Comparison of ENCODE assay signal across 22 cellular contexts in the genomic region with DNA sequence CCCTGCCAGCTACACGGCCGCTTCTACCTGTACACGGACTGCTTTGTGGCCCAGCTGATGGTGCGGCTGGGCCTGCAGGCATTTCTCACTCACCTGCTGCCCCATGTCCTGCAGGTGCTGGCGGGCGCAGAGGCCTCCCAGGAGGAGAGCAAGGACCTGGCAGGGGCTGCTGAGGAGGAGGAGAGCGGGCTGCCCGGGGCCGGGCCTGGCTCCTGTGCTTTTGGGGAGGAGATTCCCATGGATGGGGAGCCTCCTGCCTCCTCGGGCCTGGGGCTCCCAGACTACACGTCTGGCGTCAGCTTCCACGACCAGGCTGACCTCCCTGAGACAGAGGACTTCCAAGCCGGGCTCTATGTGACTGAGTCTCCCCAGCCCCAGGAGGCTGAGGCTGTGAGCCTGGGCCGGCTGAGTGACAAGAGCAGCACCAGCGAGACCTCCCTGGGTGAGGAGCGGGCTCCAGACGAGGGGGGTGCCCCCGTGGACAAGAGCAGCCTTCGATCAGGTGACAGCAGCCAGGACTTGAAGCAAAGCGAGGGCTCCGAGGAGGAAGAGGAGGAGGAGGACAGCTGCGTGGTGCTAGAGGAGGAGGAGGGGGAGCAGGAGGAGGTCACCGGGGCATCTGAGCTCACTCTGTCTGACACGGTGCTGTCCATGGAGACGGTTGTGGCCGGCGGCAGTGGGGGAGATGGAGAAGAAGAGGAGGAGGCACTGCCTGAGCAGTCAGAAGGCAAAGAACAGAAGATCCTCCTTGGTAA. TPM values are rescaled to one million over a fixed set of nuclear protein-coding genes. Genes with fewer than 3 reads are reported as not detected.
DNase-seq lines count a peak whose midpoint lies in the region; ATAC-seq and TF ChIP-seq lines count a peak whose summit lies in the region.
"Had no signal": no experiment of that assay in that cellular context is flagged by ENCODE, and none has a peak within 500 bp of the region (broad histone marks: within the 10 kb centered on the region; RNA-seq: fewer than 3 reads in every experiment).

No MANE protein-coding gene starts in this region.

- intact Hi-C loops in activated T-helper 1 cell treated with anti-CD3 and anti-CD28 coated beads, Interleukin-12 subunit alpha, Interleukin-12 subunit beta, Interleukin-2, Interleukin-4 antibody, amounts not matched to agents 30 ng/mL and 10 ng/mL and 1 ng/mL, durations not matched to agents 14 hours and 24 hours and 36 hours (cut with micrococcal nuclease): no loop called here

- ATAC-seq in memory B cell (ENCODE audit: low read depth) (no peak), GM18505 (IDR thresholded peaks at IDR 0.05; ENCODE audit: unreplicated experiment) (no peak), GM19455 (IDR thresholded peaks at IDR 0.05; ENCODE audit: unreplicated experiment) (no peak)
- ATAC-seq in stimulated activated naive B cell treated with anti-CD40 and anti-IgM and Interleukin-4, amounts not matched to agents 10 μg/mL and 1 μg/mL and 100 μg/mL, for 72 hours (replicated peaks): no peak
- ATAC-seq: activated T-cell treated with anti-CD3 and anti-CD28 coated beads, Interleukin-2, amount 50 U/mL, for 4 hours; stimulated activated naive CD8-positive, alpha-beta T cell treated with anti-CD3 and anti-CD28 coated beads, Interleukin-15, amount 100 ng/mL, for 72 hours had no signal

- CTCF ChIA-PET in activated CD4-positive, alpha-beta T cell treated with anti-CD3 and anti-CD28 coated beads, Interleukin-2, amount 10 ng/mL, durations not matched to agents 7 days and 5 days (lab: Charles Lee): interaction anchor here (1.0 to 2.6 kb wide), 4 partner anchors 11 to 79 kb away, joined by 3 to 10 read pairs (median 4); partner anchors contain the start of genes RILP and SERPINF1

- TF ChIP-seq POLR2A in GM18505 (IDR thresholded peaks at IDR 0.05; ENCODE audit: borderline replicate concordance, extremely low read depth, insufficient read depth, insufficient read length): no peak

- H3K27ac Mint-ChIP-seq in activated CD4-positive, alpha-beta T cell treated with anti-CD3 and anti-CD28 coated beads, Interleukin-2, amount 10 ng/mL, durations not matched to agents 7 days and 5 days: peak overlapping the region; percentile 41
- no peak overlapping the region for H3K27ac Mint-ChIP-seq in activated T-helper 1 cell treated with anti-CD3 and anti-CD28 coated beads, Interleukin-12 subunit alpha, Interleukin-12 subunit beta, Interleukin-2, Interleukin-4 antibody, amounts not matched to agents 30 ng/mL and 10 ng/mL and 1 ng/mL, durations not matched to agents 14 hours and 24 hours and 36 hours
- no peak overlapping the region for H3K27ac Mint-ChIP-seq in memory B cell
- peak overlapping the region; percentile 65 for H3K27ac Mint-ChIP-seq in stimulated activated naive B cell treated with anti-CD40 and anti-IgM and Interleukin-4, amounts not matched to agents 10 μg/mL and 1 μg/mL and 100 μg/mL, for 72 hours
- H3K27ac Mint-ChIP-seq: type B pancreatic cell had no signal

- POLR2A ChIA-PET in activated CD4-positive, alpha-beta T cell treated with anti-CD3 and anti-CD28 coated beads, Interleukin-2, amount 10 ng/mL, durations not matched to agents 7 days and 5 days (lab: Charles Lee): interaction anchor here (0.8 kb wide), 1 partner anchor 100 kb away, joined by 4 read pairs; no protein-coding TSS in a partner anchor

- DNase-seq in activated CD4-positive, alpha-beta T cell treated with anti-CD3 and anti-CD28 coated beads, Interleukin-2, amount 10 ng/mL, durations not matched to agents 7 days and 5 days: no peak
- no peak for DNase-seq in activated CD4-positive, alpha-beta T cell treated with anti-CD3 and anti-CD28 coated beads for 48 hours
- no peak for DNase-seq in activated T-helper 1 cell treated with anti-CD3 and anti-CD28 coated beads, Interleukin-12 subunit alpha, Interleukin-12 subunit beta, Interleukin-2, Interleukin-4 antibody, amounts not matched to agents 30 ng/mL and 10 ng/mL and 1 ng/mL, durations not matched to agents 14 hours and 24 hours and 36 hours (ENCODE audit: low spot score)
- no peak for DNase-seq in memory B cell (ENCODE audit: low spot score in 2 of 2)
- no peak for DNase-seq in stimulated activated naive B cell treated with anti-CD40 and anti-IgM and Interleukin-4, amounts not matched to agents 10 μg/mL and 1 μg/mL and 100 μg/mL, for 72 hours
- no peak for DNase-seq in DMS153 treated with DMSO at 0.1 percent for 48 hours (lab: John Stamatoyannopoulos, UW; ENCODE audit: unreplicated experiment)
- DNase-seq: 8988T; activated CD4-positive, alpha-beta T cell treated with anti-CD3 and anti-CD28 coated beads, Interleukin-2, amount 50 U/mL, for 48 hours; activated T-cell treated with anti-CD3 and anti-CD28 coated beads, Interleukin-2, amount 50 U/mL, for 4 hours; HCEC 1CT; left ventricle myocardium inferior; NCI-H146; NCI-H2171 treated with DMSO at 0.1 percent for 48 hours; NCI-H69; SHP77; stimulated activated naive CD8-positive, alpha-beta T cell treated with anti-CD3 and anti-CD28 coated beads, Interleukin-15, amount 100 ng/mL, for 72 hours had no signal

- H3K27me3 Mint-ChIP-seq in activated CD4-positive, alpha-beta T cell treated with anti-CD3 and anti-CD28 coated beads, Interleukin-2, amount 10 ng/mL, durations not matched to agents 7 days and 5 days: no peaks in the 10 kb centered on the region
- H3K27me3 Mint-ChIP-seq in activated T-helper 1 cell treated with anti-CD3 and anti-CD28 coated beads, Interleukin-12 subunit alpha, Interleukin-12 subunit beta, Interleukin-2, Interleukin-4 antibody, amounts not matched to agents 30 ng/mL and 10 ng/mL and 1 ng/mL, durations not matched to agents 14 hours and 24 hours and 36 hours (ENCODE audit: insufficient read depth): no peaks in the 10 kb centered on the region
- H3K27me3 Mint-ChIP-seq in memory B cell: no peaks in the 10 kb centered on the region
- H3K27me3 Mint-ChIP-seq in stimulated activated naive B cell treated with anti-CD40 and anti-IgM and Interleukin-4, amounts not matched to agents 10 μg/mL and 1 μg/mL and 100 μg/mL, for 72 hours: no peaks in the 10 kb centered on the region
- H3K27me3 Mint-ChIP-seq: stimulated activated naive CD8-positive, alpha-beta T cell treated with anti-CD3 and anti-CD28 coated beads, Interleukin-15, amount 100 ng/mL, for 72 hours; type B pancreatic cell had no signal

- peaks cover 33% of the 10 kb centered on the region for H3K4me1 Mint-ChIP-seq in activated CD4-positive, alpha-beta T cell treated with anti-CD3 and anti-CD28 coated beads, Interleukin-2, amount 10 ng/mL, durations not matched to agents 7 days and 5 days
- peaks cover 21% of the 10 kb centered on the region for H3K4me1 Mint-ChIP-seq in activated T-helper 1 cell treated with anti-CD3 and anti-CD28 coated beads, Interleukin-12 subunit alpha, Interleukin-12 subunit beta, Interleukin-2, Interleukin-4 antibody, amounts not matched to agents 30 ng/mL and 10 ng/mL and 1 ng/mL, durations not matched to agents 14 hours and 24 hours and 36 hours (ENCODE audit: low read depth)
- H3K4me1 Mint-ChIP-seq in memory B cell: peaks cover 27% of the 10 kb centered on the region
- peaks cover 28 to 49% of the 10 kb centered on the region in 2 donors for H3K4me1 Mint-ChIP-seq in stimulated activated naive B cell treated with anti-CD40 and anti-IgM and Interleukin-4, amounts not matched to agents 10 μg/mL and 1 μg/mL and 100 μg/mL, for 72 hours

- H3K9me3 Mint-ChIP-seq in activated CD4-positive, alpha-beta T cell treated with anti-CD3 and anti-CD28 coated beads, Interleukin-2, amount 10 ng/mL, durations not matched to agents 7 days and 5 days: no peaks in the 10 kb centered on the region
- H3K9me3 Mint-ChIP-seq in activated T-helper 1 cell treated with anti-CD3 and anti-CD28 coated beads, Interleukin-12 subunit alpha, Interleukin-12 subunit beta, Interleukin-2, Interleukin-4 antibody, amounts not matched to agents 30 ng/mL and 10 ng/mL and 1 ng/mL, durations not matched to agents 14 hours and 24 hours and 36 hours: no peaks in the 10 kb centered on the region
- no peaks in the 10 kb centered on the region for H3K9me3 Mint-ChIP-seq in memory B cell
- H3K9me3 Mint-ChIP-seq in stimulated activated naive B cell treated with anti-CD40 and anti-IgM and Interleukin-4, amounts not matched to agents 10 μg/mL and 1 μg/mL and 100 μg/mL, for 72 hours: no peaks in the 10 kb centered on the region
- H3K9me3 Mint-ChIP-seq: activated T-cell treated with anti-CD3 and anti-CD28 coated beads, Interleukin-2, amount 50 U/mL, for 4 hours; stimulated activated naive CD8-positive, alpha-beta T cell treated with anti-CD3 and anti-CD28 coated beads, Interleukin-15, amount 100 ng/mL, for 72 hours; type B pancreatic cell had no signal

- H3K36me3 Mint-ChIP-seq in activated CD4-positive, alpha-beta T cell treated with anti-CD3 and anti-CD28 coated beads, Interleukin-2, amount 10 ng/mL, durations not matched to agents 7 days and 5 days (ENCODE audit: low read depth): peaks cover 20% of the 10 kb centered on the region
- H3K36me3 Mint-ChIP-seq in activated T-helper 1 cell treated with anti-CD3 and anti-CD28 coated beads, Interleukin-12 subunit alpha, Interleukin-12 subunit beta, Interleukin-2, Interleukin-4 antibody, amounts not matched to agents 30 ng/mL and 10 ng/mL and 1 ng/mL, durations not matched to agents 14 hours and 24 hours and 36 hours (ENCODE audit: low read depth): peaks cover 13% of the 10 kb centered on the region
- peaks cover 18% of the 10 kb centered on the region for H3K36me3 Mint-ChIP-seq in memory B cell
- peaks cover 17 to 30% of the 10 kb centered on the region in 2 donors for H3K36me3 Mint-ChIP-seq in stimulated activated naive B cell treated with anti-CD40 and anti-IgM and Interleukin-4, amounts not matched to agents 10 μg/mL and 1 μg/mL and 100 μg/mL, for 72 hours
- H3K36me3 Mint-ChIP-seq: type B pancreatic cell had no signal

- H3K4me3 Mint-ChIP-seq in activated CD4-positive, alpha-beta T cell treated with anti-CD3 and anti-CD28 coated beads, Interleukin-2, amount 10 ng/mL, durations not matched to agents 7 days and 5 days: peak overlapping the region; percentile 3
- H3K4me3 Mint-ChIP-seq in activated T-helper 1 cell treated with anti-CD3 and anti-CD28 coated beads, Interleukin-12 subunit alpha, Interleukin-12 subunit beta, Interleukin-2, Interleukin-4 antibody, amounts not matched to agents 30 ng/mL and 10 ng/mL and 1 ng/mL, durations not matched to agents 14 hours and 24 hours and 36 hours: peak overlapping the region; percentile 45
- peak overlapping the region; percentile 49 for H3K4me3 Mint-ChIP-seq in memory B cell
- H3K4me3 Mint-ChIP-seq in stimulated activated naive B cell treated with anti-CD40 and anti-IgM and Interleukin-4, amounts not matched to agents 10 μg/mL and 1 μg/mL and 100 μg/mL, for 72 hours: no peak overlapping the region
- H3K4me3 Mint-ChIP-seq: activated T-cell treated with anti-CD3 and anti-CD28 coated beads, Interleukin-2, amount 50 U/mL, for 4 hours; stimulated activated naive CD8-positive, alpha-beta T cell treated with anti-CD3 and anti-CD28 coated beads, Interleukin-15, amount 100 ng/mL, for 72 hours; type B pancreatic cell had no signal

RNA-seq across cellular contexts. Expression of gene WDR81, which starts 3.5 kb away (rescaled TPM):
- total RNA-seq in activated CD4-positive, alpha-beta T cell treated with anti-CD3 and anti-CD28 coated beads, Interleukin-2, amount 10 ng/mL, durations not matched to agents 7 days and 5 days: 10 to 100 TPM; 50.7 to 57.9 TPM
- 21.6 and 21.9 TPM in 2 replicates for total RNA-seq in activated T-helper 1 cell treated with anti-CD3 and anti-CD28 coated beads, Interleukin-12 subunit alpha, Interleukin-12 subunit beta, Interleukin-2, Interleukin-4 antibody, amounts not matched to agents 30 ng/mL and 10 ng/mL and 1 ng/mL, durations not matched to agents 14 hours and 24 hours and 36 hours

RNA-seq across cellular contexts. Expression of gene SERPINF2, which starts 14.6 kb away (rescaled TPM):
- total RNA-seq in activated CD4-positive, alpha-beta T cell treated with anti-CD3 and anti-CD28 coated beads, Interleukin-2, amount 10 ng/mL, durations not matched to agents 7 days and 5 days: 1 to 10 TPM in 1 of 2 experiments, under 1 TPM in 1; 0.79 to 1.3 TPM
- 0.12 and 0.41 TPM in 2 replicates for total RNA-seq in activated T-helper 1 cell treated with anti-CD3 and anti-CD28 coated beads, Interleukin-12 subunit alpha, Interleukin-12 subunit beta, Interleukin-2, Interleukin-4 antibody, amounts not matched to agents 30 ng/mL and 10 ng/mL and 1 ng/mL, durations not matched to agents 14 hours and 24 hours and 36 hours

RNA-seq across cellular contexts. Expression of gene TLCD2, which starts 17.9 kb away (rescaled TPM):
- under 1 TPM; 0.07 to 0.12 TPM for total RNA-seq in activated CD4-positive, alpha-beta T cell treated with anti-CD3 and anti-CD28 coated beads, Interleukin-2, amount 10 ng/mL, durations not matched to agents 7 days and 5 days
- total RNA-seq in activated T-helper 1 cell treated with anti-CD3 and anti-CD28 coated beads, Interleukin-12 subunit alpha, Interleukin-12 subunit beta, Interleukin-2, Interleukin-4 antibody, amounts not matched to agents 30 ng/mL and 10 ng/mL and 1 ng/mL, durations not matched to agents 14 hours and 24 hours and 36 hours: 0.12 and 0.13 TPM in 2 replicates

RNA-seq across cellular contexts. Expression of gene SERPINF1, which starts 33.8 kb away (rescaled TPM):
- total RNA-seq in activated CD4-positive, alpha-beta T cell treated with anti-CD3 and anti-CD28 coated beads, Interleukin-2, amount 10 ng/mL, durations not matched to agents 7 days and 5 days: 1 to 10 TPM; 1.3 to 2.0 TPM
- total RNA-seq in activated T-helper 1 cell treated with anti-CD3 and anti-CD28 coated beads, Interleukin-12 subunit alpha, Interleukin-12 subunit beta, Interleukin-2, Interleukin-4 antibody, amounts not matched to agents 30 ng/mL and 10 ng/mL and 1 ng/mL, durations not matched to agents 14 hours and 24 hours and 36 hours: not detected in 2 replicates
- total RNA-seq: dermis microvascular lymphatic vessel endothelial cell; M059J; T-helper 1 cell treated with Interleukin-12 subunit alpha and Interleukin-12 subunit beta and Interleukin-4 antibody, amounts not matched to agents 30 ng/mL and 1 ng/mL, for 36 hours had no signal

RNA-seq across cellular contexts. Expression of gene PRPF8, which starts 43.4 kb away (rescaled TPM):
- 100 to 1,000 TPM; 302 to 316 TPM for total RNA-seq in activated CD4-positive, alpha-beta T cell treated with anti-CD3 and anti-CD28 coated beads, Interleukin-2, amount 10 ng/mL, durations not matched to agents 7 days and 5 days
- total RNA-seq in activated T-helper 1 cell treated with anti-CD3 and anti-CD28 coated beads, Interleukin-12 subunit alpha, Interleukin-12 subunit beta, Interleukin-2, Interleukin-4 antibody, amounts not matched to agents 30 ng/mL and 10 ng/mL and 1 ng/mL, durations not matched to agents 14 hours and 24 hours and 36 hours: 405 and 410 TPM in 2 replicates

Comparison
In these comparisons a context has a peak if more than half of its experiments do, and no peak if none do; other contexts are left out.
1. H3K27ac Mint-ChIP-seq: peak in activated CD4-positive, alpha-beta T cell treated with anti-CD3 and anti-CD28 coated beads, Interleukin-2, amount 10 ng/mL, durations not matched to agents 7 days and 5 days (single experiment) and stimulated activated naive B cell treated with anti-CD40 and anti-IgM and Interleukin-4, amounts not matched to agents 10 μg/mL and 1 μg/mL and 100 μg/mL, for 72 hours (single experiment); none in activated T-helper 1 cell treated with anti-CD3 and anti-CD28 coated beads, Interleukin-12 subunit alpha, Interleukin-12 subunit beta, Interleukin-2, Interleukin-4 antibody, amounts not matched to agents 30 ng/mL and 10 ng/mL and 1 ng/mL, durations not matched to agents 14 hours and 24 hours and 36 hours (single experiment) and memory B cell (single experiment).
2. H3K4me3 Mint-ChIP-seq: peak in activated CD4-positive, alpha-beta T cell treated with anti-CD3 and anti-CD28 coated beads, Interleukin-2, amount 10 ng/mL, durations not matched to agents 7 days and 5 days (single experiment), activated T-helper 1 cell treated with anti-CD3 and anti-CD28 coated beads, Interleukin-12 subunit alpha, Interleukin-12 subunit beta, Interleukin-2, Interleukin-4 antibody, amounts not matched to agents 30 ng/mL and 10 ng/mL and 1 ng/mL, durations not matched to agents 14 hours and 24 hours and 36 hours (single experiment) and memory B cell (single experiment); none in stimulated activated naive B cell treated with anti-CD40 and anti-IgM and Interleukin-4, amounts not matched to agents 10 μg/mL and 1 μg/mL and 100 μg/mL, for 72 hours (0 of 2).